22 cellular contexts compared by ENCODE assay signal in the genomic region with DNA sequence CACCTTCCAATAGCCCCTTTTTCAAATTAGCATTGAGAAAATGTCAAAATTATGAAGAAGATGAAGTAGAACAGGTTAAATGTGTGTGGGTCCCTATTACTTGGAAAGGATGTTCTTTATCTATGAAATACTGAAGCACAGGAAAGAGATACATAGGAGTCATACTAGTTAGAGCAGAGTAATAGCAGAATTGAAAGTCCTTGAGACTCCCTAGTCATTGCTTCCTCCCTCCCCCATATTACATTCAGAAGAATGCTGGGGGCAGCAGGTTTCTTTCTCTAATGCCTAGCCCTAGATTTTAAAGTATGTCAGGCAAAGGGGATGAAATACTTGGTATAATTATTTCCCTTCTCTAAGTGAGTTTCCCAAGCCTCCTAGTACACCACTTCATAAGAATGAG. TPM values are rescaled to one million over a fixed set of nuclear protein-coding genes. Genes with fewer than 3 reads are reported as not detected.
DNase-seq lines count a peak whose midpoint lies in the region; ATAC-seq and TF ChIP-seq lines count a peak whose summit lies in the region.
"Had no signal": no experiment of that assay in that cellular context is flagged by ENCODE, and none has a peak within 500 bp of the region (broad histone marks: within the 10 kb centered on the region; RNA-seq: fewer than 3 reads in every experiment).

No MANE protein-coding gene starts in this region.

- H3K9me3 Mint-ChIP-seq in activated CD4-positive, alpha-beta T cell treated with anti-CD3 and anti-CD28 coated beads, Interleukin-2, amount 10 ng/mL, durations not matched to agents 24 days and 14 days = no peaks in the 10 kb centered on the region
- no peaks in the 10 kb centered on the region for H3K9me3 Mint-ChIP-seq in stimulated activated naive CD8-positive, alpha-beta T cell treated with anti-CD3 and anti-CD28 coated beads, Interleukin-15, Interleukin-2, amounts not matched to agents 100 ng/mL and 50 ng/mL, for 24 hours
- no peaks in the 10 kb centered on the region for H3K9me3 Mint-ChIP-seq in stimulated activated naive CD8-positive, alpha-beta T cell treated with anti-CD3 and anti-CD28 coated beads, Interleukin-15, amount 100 ng/mL, for 72 hours
- H3K9me3 Mint-ChIP-seq in mesothelial cell of epicardium = no peaks in the 10 kb centered on the region
- H3K9me3 Mint-ChIP-seq: CD4-positive, CD25-positive, alpha-beta regulatory T cell had no signal

- H3K36me3 Mint-ChIP-seq in activated CD4-positive, alpha-beta T cell treated with anti-CD3 and anti-CD28 coated beads, Interleukin-2, amount 10 ng/mL, durations not matched to agents 24 days and 14 days (ENCODE audit: low read depth) = peaks cover 27% of the 10 kb centered on the region
- H3K36me3 Mint-ChIP-seq in stimulated activated naive CD8-positive, alpha-beta T cell treated with anti-CD3 and anti-CD28 coated beads, Interleukin-15, Interleukin-2, amounts not matched to agents 100 ng/mL and 50 ng/mL, for 24 hours (ENCODE audit: low read depth) = peaks cover 40% of the 10 kb centered on the region
- H3K36me3 Mint-ChIP-seq in mesothelial cell of epicardium = peaks cover 7% of the 10 kb centered on the region

- peak; percentile 41 for DNase-seq in activated CD4-positive, alpha-beta T cell treated with anti-CD3 and anti-CD28 coated beads, Interleukin-2, amount 10 ng/mL, durations not matched to agents 24 days and 14 days
- no peak for DNase-seq in activated CD4-positive, alpha-beta T cell treated with anti-CD3 and anti-CD28 coated beads, Interleukin-2, amount 50 U/mL, for 1 hour
- DNase-seq in stimulated activated naive CD8-positive, alpha-beta T cell treated with anti-CD3 and anti-CD28 coated beads, Interleukin-15, amount 100 ng/mL, for 72 hours = no peak
- DNase-seq in MV-4-11 (lab: John Stamatoyannopoulos, UW) = peak; percentile 8
- DNase-seq in glomerular visceral epithelial cell (ENCODE audit: extremely low spot score) = no peak
- no peak for DNase-seq in foreskin fibroblast
- DNase-seq in mesothelial cell of epicardium (ENCODE audit: low spot score in 2 of 2, unreplicated experiment in 2 of 2) = no peak
- DNase-seq: CD4-positive, CD25-positive, alpha-beta regulatory T cell; EL; GF-D8; NCI-H1048; NCI-H1417 treated with DMSO at 0.1 percent for 48 hours; NCI-H187; NCI-H446; NCI-H526; Peyer's patch had no signal

- H3K27ac Mint-ChIP-seq in activated CD4-positive, alpha-beta T cell treated with anti-CD3 and anti-CD28 coated beads, Interleukin-2, amount 10 ng/mL, durations not matched to agents 24 days and 14 days = no peak overlapping the region
- peak overlapping the region; percentile 24 for H3K27ac Mint-ChIP-seq in stimulated activated naive CD8-positive, alpha-beta T cell treated with anti-CD3 and anti-CD28 coated beads, Interleukin-15, Interleukin-2, amounts not matched to agents 100 ng/mL and 50 ng/mL, for 24 hours
- peak overlapping the region in 1 of 2 donors; percentile 16 for H3K27ac Mint-ChIP-seq in stimulated activated naive CD8-positive, alpha-beta T cell treated with anti-CD3 and anti-CD28 coated beads, Interleukin-15, amount 100 ng/mL, for 72 hours
- no peak overlapping the region for H3K27ac Mint-ChIP-seq in mesothelial cell of epicardium
- H3K27ac Mint-ChIP-seq: B cell; CD4-positive, CD25-positive, alpha-beta regulatory T cell; IgD-negative memory B cell had no signal

- H3K4me3 ChIP-seq in foreskin fibroblast (ENCODE audit: low read depth in 1 of 2, low read length in 2 of 2) = no peak overlapping the region
- H3K4me3 ChIP-seq: A549, Peyer's patch, SJSA1 had no signal

- TF ChIP-seq CTCF in foreskin fibroblast (IDR thresholded peaks at IDR 0.05; ENCODE audit: low read depth, low read length) (no peak), mesothelial cell of epicardium (IDR thresholded peaks at IDR 0.05; ENCODE audit: unreplicated experiment) (no peak)

- H3K4me1 Mint-ChIP-seq in activated CD4-positive, alpha-beta T cell treated with anti-CD3 and anti-CD28 coated beads, Interleukin-2, amount 10 ng/mL, durations not matched to agents 24 days and 14 days = peaks cover 14% of the 10 kb centered on the region
- peaks cover 22% of the 10 kb centered on the region for H3K4me1 Mint-ChIP-seq in stimulated activated naive CD8-positive, alpha-beta T cell treated with anti-CD3 and anti-CD28 coated beads, Interleukin-15, Interleukin-2, amounts not matched to agents 100 ng/mL and 50 ng/mL, for 24 hours (ENCODE audit: low read depth)
- H3K4me1 Mint-ChIP-seq in stimulated activated naive CD8-positive, alpha-beta T cell treated with anti-CD3 and anti-CD28 coated beads, Interleukin-15, amount 100 ng/mL, for 72 hours = peaks cover 18% of the 10 kb centered on the region
- peaks cover 13% of the 10 kb centered on the region for H3K4me1 Mint-ChIP-seq in mesothelial cell of epicardium

- no peak for ATAC-seq in stimulated activated naive CD8-positive, alpha-beta T cell treated with anti-CD3 and anti-CD28 coated beads, Interleukin-15, amount 100 ng/mL, for 72 hours
- ATAC-seq: A549, HCT116 had no signal

- no peak overlapping the region for H3K4me3 Mint-ChIP-seq in activated CD4-positive, alpha-beta T cell treated with anti-CD3 and anti-CD28 coated beads, Interleukin-2, amount 10 ng/mL, durations not matched to agents 24 days and 14 days
- H3K4me3 Mint-ChIP-seq in stimulated activated naive CD8-positive, alpha-beta T cell treated with anti-CD3 and anti-CD28 coated beads, Interleukin-15, Interleukin-2, amounts not matched to agents 100 ng/mL and 50 ng/mL, for 24 hours = no peak overlapping the region
- no peak overlapping the region for H3K4me3 Mint-ChIP-seq in stimulated activated naive CD8-positive, alpha-beta T cell treated with anti-CD3 and anti-CD28 coated beads, Interleukin-15, amount 100 ng/mL, for 72 hours
- H3K4me3 Mint-ChIP-seq in mesothelial cell of epicardium = no peak overlapping the region
- H3K4me3 Mint-ChIP-seq: B cell; CD4-positive, CD25-positive, alpha-beta regulatory T cell had no signal

- intact Hi-C loops in activated CD4-positive, alpha-beta T cell treated with anti-CD3 and anti-CD28 coated beads, Interleukin-2, amount 10 ng/mL, durations not matched to agents 24 days and 14 days (cut with micrococcal nuclease) = loop anchor here (10.0 kb wide), 4 partner anchors 449 to 859 kb away; a partner anchor contains a TSS

- no peaks in the 10 kb centered on the region for H3K27me3 Mint-ChIP-seq in activated CD4-positive, alpha-beta T cell treated with anti-CD3 and anti-CD28 coated beads, Interleukin-2, amount 10 ng/mL, durations not matched to agents 24 days and 14 days
- H3K27me3 Mint-ChIP-seq in stimulated activated naive CD8-positive, alpha-beta T cell treated with anti-CD3 and anti-CD28 coated beads, Interleukin-15, Interleukin-2, amounts not matched to agents 100 ng/mL and 50 ng/mL, for 24 hours = no peaks in the 10 kb centered on the region
- no peaks in the 10 kb centered on the region for H3K27me3 Mint-ChIP-seq in stimulated activated naive CD8-positive, alpha-beta T cell treated with anti-CD3 and anti-CD28 coated beads, Interleukin-15, amount 100 ng/mL, for 72 hours
- no peaks in the 10 kb centered on the region for H3K27me3 Mint-ChIP-seq in mesothelial cell of epicardium (ENCODE audit: low read depth)
- H3K27me3 Mint-ChIP-seq: B cell; CD4-positive, CD25-positive, alpha-beta regulatory T cell; IgD-negative memory B cell had no signal

RNA-seq across cellular contexts. Expression of a gene that starts 4.4 kb away (rescaled TPM):
- total RNA-seq in activated CD4-positive, alpha-beta T cell treated with anti-CD3 and anti-CD28 coated beads, Interleukin-2, amount 10 ng/mL, durations not matched to agents 24 days and 14 days = 48.5 and 49.7 TPM in 2 replicates
- total RNA-seq in mesothelial cell of epicardium = 25.4 to 27.0 TPM (median 25.6 TPM) in 3 replicates

Comparison
In these comparisons a context has a peak if more than half of its experiments do, and no peak if none do; other contexts are left out.
1. DNase-seq: peak in activated CD4-positive, alpha-beta T cell treated with anti-CD3 and anti-CD28 coated beads, Interleukin-2, amount 10 ng/mL, durations not matched to agents 24 days and 14 days (single experiment) and MV-4-11 (single experiment); none in activated CD4-positive, alpha-beta T cell treated with anti-CD3 and anti-CD28 coated beads, Interleukin-2, amount 50 U/mL, for 1 hour (single experiment), stimulated activated naive CD8-positive, alpha-beta T cell treated with anti-CD3 and anti-CD28 coated beads, Interleukin-15, amount 100 ng/mL, for 72 hours (0 of 2), glomerular visceral epithelial cell (single experiment), foreskin fibroblast (0 of 2) and mesothelial cell of epicardium (0 of 2).